1 cellular context compared by ENCODE assay signal in genomic region chr19:46303345-46303701, GRCh38.
TF ChIP-seq lines count a peak whose summit lies in the region.

No MANE protein-coding gene starts in this region.

TF ChIP-seq in HepG2, 621 proteins besides CTCF, POLR2A, EP300 and RAD21:
- TF ChIP-seq ZSCAN29 (CRISPR knock-in tag; conservative IDR thresholded peaks at IDR 0.05) (no peak), ASH2L (IDR thresholded peaks at IDR 0.05; ENCODE audit: insufficient read length, low read depth, low read length) (no peak), ZNF7 (CRISPR knock-in tag; IDR thresholded peaks at IDR 0.05) (no peak), KDM2A (CRISPR knock-in tag; IDR thresholded peaks at IDR 0.05; ENCODE audit: borderline replicate concordance, low read depth) (0 out of 2 replicates have a peak, but pooled peaks have one; percentile 11), ZNF777 (CRISPR knock-in tag; IDR thresholded peaks at IDR 0.05) (no peak), NCOA1 (CRISPR knock-in tag; IDR thresholded peaks at IDR 0.05) (no peak)
